Comparison of ENCODE assay signal across 11 cellular contexts in genomic region chr6:35599761-35600658, GRCh38.
DNase-seq lines count a peak whose midpoint lies in the region; ATAC-seq and TF ChIP-seq lines count a peak whose summit lies in the region.
"Had no signal": no experiment of that assay in that cellular context is flagged by ENCODE, and none has a peak within 500 bp of the region (broad histone marks: within the 10 kb centered on the region; RNA-seq: fewer than 3 reads in every experiment).

No MANE protein-coding gene starts in this region.

- H3K9me3 ChIP-seq in PC-3 (ENCODE audit: low read length) (no peaks in the 10 kb centered on the region), ovary (no peaks in the 10 kb centered on the region)
- H3K9me3 ChIP-seq in effector memory CD4-positive, alpha-beta T cell (ENCODE audit: control insufficient read depth, low read length), result no peaks in the 10 kb centered on the region

- no peak for ATAC-seq in PC-3
- ATAC-seq in HG03196 (IDR thresholded peaks at IDR 0.05; ENCODE audit: unreplicated experiment), result no peak

- peak overlapping the region; percentile 70 for H3K4me2 ChIP-seq in PC-3 (ENCODE audit: low read length)

- peak overlapping the region; percentile 92 for H3K27ac ChIP-seq in ACC112 (ENCODE audit: low read depth, low read length)
- H3K27ac ChIP-seq in PC-3 (ENCODE audit: low read length), result no peak overlapping the region; the same call in 1 of the 2 replicates
- peak overlapping the region; percentile 73 for H3K27ac ChIP-seq in effector memory CD4-positive, alpha-beta T cell (ENCODE audit: insufficient read depth, low read length, poor library complexity, severe bottlenecking)
- H3K27ac ChIP-seq in ovary, result peak overlapping the region; percentile 62 to 86

- no peak for TF ChIP-seq POLR2A in ovary (IDR thresholded peaks at IDR 0.05)

- H3F3A ChIP-seq in PC-3 (ENCODE audit: low read length, unreplicated experiment), result peaks cover 9% of the 10 kb centered on the region

- H2AFZ ChIP-seq in ACC112 (ENCODE audit: low read length, unreplicated experiment) (no peak overlapping the region), PC-3 (ENCODE audit: low read length) (no peak overlapping the region)

- H3K9ac ChIP-seq in PC-3 (ENCODE audit: low read length), result no peak overlapping the region

- TF ChIP-seq EP300 in ovary (IDR thresholded peaks at IDR 0.05), result no peak

- no peaks in the 10 kb centered on the region for H3K9me2 ChIP-seq in PC-3 (replicated peaks; ENCODE audit: low read length)

- CTCF ChIA-PET in PC-3 (lab: Charles Lee), result interaction anchor here (1.5 kb wide), 1 partner anchor 24 kb away, joined by 5 read pairs; no protein-coding TSS in a partner anchor

- intact Hi-C loops in PC-3 (cut with micrococcal nuclease), result no loop called here
- intact Hi-C loops in ovary (cut with DNase I), result loop anchor here in 3 of 4 donors (2.0 to 10.0 kb wide), 4 partner anchors 87 to 127 kb away; partner anchors contain the start of genes FKBP5 (in 2 of the 3) and TEAD3 (in 1 of the 3)

- DNase-seq in PC-3 (no peak), ovary (no peak), NCI-H82 treated with DMSO at 0.1 percent for 48 hours (lab: John Stamatoyannopoulos, UW; ENCODE audit: unreplicated experiment) (no peak), SW480 (ENCODE audit: low spot score) (no peak), GF-D8 (lab: John Stamatoyannopoulos, UW) (no peak)
- DNase-seq in effector memory CD4-positive, alpha-beta T cell, result no peak
- DNase-seq: NCI-H1092; stimulated activated CD4-positive, alpha-beta T cell treated with anti-CD3 and anti-CD28 coated beads, Interleukin-4, amount 100 ng/mL, for 4 hours; SW 1271 had no signal

- no peaks in the 10 kb centered on the region for H4K20me1 ChIP-seq in PC-3 (ENCODE audit: low read length)

- H3K79me2 ChIP-seq in ACC112 (ENCODE audit: control insufficient read depth, insufficient read depth, low read length, unreplicated experiment) (peaks cover 47% of the 10 kb centered on the region), PC-3 (ENCODE audit: low read length) (no peaks in the 10 kb centered on the region)

- no TSS peak for BruUV-seq in PC-3 (replicated peaks; lab: Mats Ljungman, UMichigan)

- POLR2A ChIA-PET in PC-3 (lab: Charles Lee; ENCODE audit: unreplicated experiment), result no interaction called here

- H3K4me3 ChIP-seq in ACC112 (ENCODE audit: low read depth, low read length), result peak overlapping the region; percentile 53; the same call in 1 of the 2 replicates
- no peak overlapping the region for H3K4me3 ChIP-seq in PC-3 (ENCODE audit: low read length)
- peak overlapping the region; percentile 43 for H3K4me3 ChIP-seq in effector memory CD4-positive, alpha-beta T cell (ENCODE audit: insufficient read depth, low read depth, low read length, poor library complexity, severe bottlenecking)
- no peak overlapping the region for H3K4me3 ChIP-seq in ovary

- peaks cover 68% of the 10 kb centered on the region for H3K4me1 ChIP-seq in ACC112 (ENCODE audit: control insufficient read depth, insufficient read depth, low read length, unreplicated experiment)
- H3K4me1 ChIP-seq in PC-3 (ENCODE audit: insufficient read depth, low read length), result peaks cover 62% of the 10 kb centered on the region
- H3K4me1 ChIP-seq in effector memory CD4-positive, alpha-beta T cell (ENCODE audit: control insufficient read depth, insufficient read depth, low read length, poor library complexity, severe bottlenecking), result peaks cover 87% of the 10 kb centered on the region
- peaks cover 35% of the 10 kb centered on the region for H3K4me1 ChIP-seq in ovary (ENCODE audit: insufficient read depth)

- TF ChIP-seq CTCF in PC-3 (conservative IDR thresholded peaks at IDR 0.05; ENCODE audit: low read depth, low read length), result no peak
- TF ChIP-seq CTCF in ovary (IDR thresholded peaks at IDR 0.05), result no peak

- H3K36me3 ChIP-seq in ACC112 (ENCODE audit: insufficient read depth, low read length), result peaks cover 16% of the 10 kb centered on the region
- H3K36me3 ChIP-seq in PC-3 (ENCODE audit: low read depth, low read length), result no peaks in the 10 kb centered on the region
- H3K36me3 ChIP-seq in effector memory CD4-positive, alpha-beta T cell (ENCODE audit: control insufficient read depth, insufficient read depth, low read length), result peaks cover 12% of the 10 kb centered on the region
- no peaks in the 10 kb centered on the region for H3K36me3 ChIP-seq in ovary

- 48 to 56% (median 50%) methylated on average over 8 of the region's 8 CpGs for WGBS in ovary, 3 donors

- H3K27me3 ChIP-seq in ACC112 (ENCODE audit: insufficient read depth, low read length) (no peaks in the 10 kb centered on the region), PC-3 (ENCODE audit: low read length) (no peaks in the 10 kb centered on the region), ovary (no peaks in the 10 kb centered on the region)
- no peaks in the 10 kb centered on the region for H3K27me3 ChIP-seq in effector memory CD4-positive, alpha-beta T cell (replicated peaks; ENCODE audit: control insufficient read depth, insufficient read depth, low read length, poor library complexity, severe bottlenecking)

Comparison
In these comparisons a context has a peak if more than half of its experiments do, and no peak if none do; other contexts are left out.
1. H3K4me3 ChIP-seq: peak in ACC112 (single experiment) and effector memory CD4-positive, alpha-beta T cell (single experiment); none in PC-3 (single experiment) and ovary (single experiment).